In genomic region chr10:110352930-110353243, GRCh38 we compare ENCODE assay signal across 19 cellular contexts. TPM values are rescaled to one million over a fixed set of nuclear protein-coding genes. Genes with fewer than 3 reads are reported as not detected.
DNase-seq lines count a peak whose midpoint lies in the region; ATAC-seq, FAIRE-seq and TF ChIP-seq lines count a peak whose summit lies in the region.
"Had no signal": no experiment of that assay in that cellular context is flagged by ENCODE, and none has a peak within 500 bp of the region (broad histone marks: within the 10 kb centered on the region; RNA-seq: fewer than 3 reads in every experiment).

No MANE protein-coding gene starts in this region.

- H3K4me3 Mint-ChIP-seq in activated T-cell treated with anti-CD3 and anti-CD28 coated beads, Interleukin-2, amount 50 U/mL, for 72 hours = peak overlapping the region; percentile 92 to 94
- no peak overlapping the region for H3K4me3 Mint-ChIP-seq in activated T-cell treated with anti-CD3 and anti-CD28 coated beads, Interleukin-2, amount 50 U/mL, for 4 hours
- H3K4me3 Mint-ChIP-seq: stimulated activated memory B cell treated with anti-CD40 and anti-IgM and Interleukin-4, amounts not matched to agents 10 μg/mL and 1 μg/mL and 100 μg/mL, for 72 hours had no signal

- H3K79me2 ChIP-seq in PC-3 (ENCODE audit: low read length) = no peaks in the 10 kb centered on the region
- H3K79me2 ChIP-seq in H1 (ENCODE audit: control insufficient read depth in 1 of 2, insufficient read depth in 2 of 2, low read length in 2 of 2) = no peaks in the 10 kb centered on the region
- H3K79me2 ChIP-seq in smooth muscle cell (ENCODE audit: low read depth) = no peaks in the 10 kb centered on the region

- H3K27ac Mint-ChIP-seq in activated T-cell treated with anti-CD3 and anti-CD28 coated beads, Interleukin-2, amount 50 U/mL, for 72 hours = no peak overlapping the region

- H3K27me3 ChIP-seq in PC-3 (ENCODE audit: low read length) = no peaks in the 10 kb centered on the region
- no peaks in the 10 kb centered on the region; a peak in 1 of 7 replicates for H3K27me3 ChIP-seq in H1 (replicated peaks in 1 of 4; ENCODE audit: control insufficient read depth in 3 of 4, extremely low read depth in 1 of 4, insufficient read depth in 3 of 4, low read length in 3 of 4)
- peaks cover under 1% of the 10 kb centered on the region for H3K27me3 ChIP-seq in smooth muscle cell (ENCODE audit: low read depth)
- H3K27me3 ChIP-seq: SJCRH30, testis had no signal

- no peak for TF ChIP-seq RAD21 in H1 (IDR thresholded peaks at IDR 0.05 in 1 of 2, conservative IDR thresholded peaks at IDR 0.05 in 1 of 2; ENCODE audit: low read depth in 2 of 2, low read length in 2 of 2)

- TF ChIP-seq POLR2A in H1 (IDR thresholded peaks at IDR 0.05; ENCODE audit: control extremely low read depth in 1 of 2, low read depth in 2 of 2, low read length in 2 of 2) = no peak

- H3K9ac ChIP-seq in PC-3 (ENCODE audit: low read length) (peak overlapping the region; percentile 86), H1 (replicated peaks in 1 of 4; ENCODE audit: extremely low read depth in 1 of 4, low read depth in 3 of 4, low read length in 3 of 4) (no peak overlapping the region), smooth muscle cell (ENCODE audit: low read depth) (peak overlapping the region; percentile 61)

- TF ChIP-seq EP300 in H1 (IDR thresholded peaks at IDR 0.05; ENCODE audit: borderline replicate concordance in 1 of 2, low read depth in 2 of 2, low read length in 2 of 2) = no peak

- 80% methylated on average over 2 of the region's 2 CpGs; no CpG with 5 or more reads in 1 of the 2 experiments for WGBS in H1 (ENCODE audit: extremely low coverage in 1 of 2, insufficient coverage in 1 of 2, insufficient read length in 1 of 2, insufficient replicate concordance in 2 of 2, low coverage in 1 of 2, low lambda C conversion rate in 2 of 2, missing lambda C conversion rate in 1 of 2), 2 experiments
- 65% methylated on average over 2 of the region's 2 CpGs for WGBS in smooth muscle cell (ENCODE audit: low lambda C conversion rate)

- H3K27ac ChIP-seq in PC-3 (ENCODE audit: low read length) (peak overlapping the region; percentile 95), H1 (ENCODE audit: low read depth, low read length) (no peak overlapping the region), smooth muscle cell (ENCODE audit: low read depth) (peak overlapping the region; percentile 95)
- H3K27ac ChIP-seq: SJCRH30, testis had no signal

- POLR2A ChIA-PET in PC-3 (lab: Charles Lee; ENCODE audit: unreplicated experiment) = interaction anchor here (0.6 to 1.1 kb wide), 2 partner anchors 55 to 115 kb away, joined by 6 to 10 read pairs; no protein-coding TSS in a partner anchor
- POLR2A ChIA-PET in H1 (lab: Charles Lee; ENCODE audit: partially characterized antibody) = interaction anchor here (1.0 to 1.4 kb wide), 2 partner anchors 16 to 46 kb away, joined by 3 read pairs; no protein-coding TSS in a partner anchor

- no peak for DNase-seq in activated T-cell treated with anti-CD3 and anti-CD28 coated beads, Interleukin-2, amount 50 U/mL, for 72 hours
- no peak for DNase-seq in activated T-cell treated with anti-CD3 and anti-CD28 coated beads, Interleukin-2, amount 50 U/mL, for 4 hours
- DNase-seq in PC-3 (no peak), H1 (ENCODE audit: low read depth in 1 of 2, low spot score in 2 of 2) (no peak), smooth muscle cell (lab: John Stamatoyannopoulos, UW; ENCODE audit: unreplicated experiment) (no peak), NCI-H510A (lab: John Stamatoyannopoulos, UW) (no peak)
- DNase-seq: AML-193; COR-L47; effector CD8-positive, alpha-beta T cell; heart right ventricle; NCI-H1105; NCI-H2081 treated with DMSO at 0.1 percent for 48 hours; NCI-H524 treated with DMSO at 0.1 percent for 48 hours; SJCRH30; testis had no signal

- no TSS peak for BruUV-seq in PC-3 (replicated peaks; lab: Mats Ljungman, UMichigan)

- no peaks in the 10 kb centered on the region for H3K36me3 ChIP-seq in PC-3 (ENCODE audit: low read depth, low read length)
- H3K36me3 ChIP-seq in H1 (ENCODE audit: control insufficient read depth in 2 of 4, insufficient read depth in 4 of 4, low read length in 3 of 4) = no peaks in the 10 kb centered on the region
- no peaks in the 10 kb centered on the region for H3K36me3 ChIP-seq in smooth muscle cell (ENCODE audit: low read depth)
- H3K36me3 ChIP-seq: heart right ventricle, SJCRH30 had no signal

- no peak overlapping the region for H2BK5ac ChIP-seq in H1 (ENCODE audit: low read depth, low read length)

- no peak overlapping the region for H3K14ac ChIP-seq in H1 (ENCODE audit: insufficient read length)

- H3K9me3 Mint-ChIP-seq in activated T-cell treated with anti-CD3 and anti-CD28 coated beads, Interleukin-2, amount 50 U/mL, for 72 hours = no peaks in the 10 kb centered on the region
- no peaks in the 10 kb centered on the region for H3K9me3 Mint-ChIP-seq in activated T-cell treated with anti-CD3 and anti-CD28 coated beads, Interleukin-2, amount 50 U/mL, for 4 hours
- H3K9me3 Mint-ChIP-seq: stimulated activated memory B cell treated with anti-CD40 and anti-IgM and Interleukin-4, amounts not matched to agents 10 μg/mL and 1 μg/mL and 100 μg/mL, for 72 hours; T-helper 2 cell treated with Interferon-gamma antibody and Interleukin-4, amounts not matched to agents 5 μg/mL and 100 μg/mL, for 36 hours had no signal

- H2BK15ac ChIP-seq in H1 (ENCODE audit: low read length) = no peak overlapping the region

- H4K20me1 ChIP-seq in PC-3 (ENCODE audit: low read length) (no peaks in the 10 kb centered on the region), H1 (replicated peaks in 1 of 2; ENCODE audit: control insufficient read depth in 1 of 2, insufficient read depth in 2 of 2, low read length in 2 of 2) (no peaks in the 10 kb centered on the region), smooth muscle cell (ENCODE audit: low read depth) (no peaks in the 10 kb centered on the region)

- no peak overlapping the region for H2AK5ac ChIP-seq in H1 (ENCODE audit: low read depth, low read length)

- H4K8ac ChIP-seq in H1 (ENCODE audit: extremely low read depth, insufficient read depth, low read length) = peak overlapping the region; percentile 57; the same call in 1 of the 2 replicates

- no peaks in the 10 kb centered on the region for H3K9me2 ChIP-seq in PC-3 (replicated peaks; ENCODE audit: low read length)

- H3K23me2 ChIP-seq in H1 (ENCODE audit: low read depth, low read length) = no peaks in the 10 kb centered on the region

- peaks cover 75% of the 10 kb centered on the region for H3K4me1 Mint-ChIP-seq in activated T-cell treated with anti-CD3 and anti-CD28 coated beads, Interleukin-2, amount 50 U/mL, for 72 hours (ENCODE audit: low read depth)
- H3K4me1 Mint-ChIP-seq in activated T-cell treated with anti-CD3 and anti-CD28 coated beads, Interleukin-2, amount 50 U/mL, for 4 hours (ENCODE audit: low read depth) = peaks cover 47% of the 10 kb centered on the region

- H3K4me2 ChIP-seq in PC-3 (ENCODE audit: low read length) = peak overlapping the region; percentile 62
- H3K4me2 ChIP-seq in H1 (ENCODE audit: insufficient read depth in 1 of 2, low read depth in 2 of 2, low read length in 2 of 2) = peak overlapping the region; percentile 45 to 49; a peak in 1 of 4 replicates
- peak overlapping the region; percentile 84 for H3K4me2 ChIP-seq in smooth muscle cell

- CTCF ChIA-PET in PC-3 (lab: Charles Lee) (interaction anchor here (0.5 to 1.0 kb wide), 3 partner anchors 29 to 194 kb away, joined by 3 to 10 read pairs (median 3); no protein-coding TSS in a partner anchor), H1 (lab: Charles Lee; ENCODE audit: partially characterized antibody) (interaction anchor here (0.5 to 4.8 kb wide), 29 partner anchors 8 to 321 kb away, joined by 3 to 35 read pairs (median 11); no protein-coding TSS in a partner anchor)

- H3K4me3 ChIP-seq in PC-3 (ENCODE audit: low read length) (0 out of 2 replicates have a peak overlapping the region, but pooled peaks have one; percentile 24), H1 (ENCODE audit: extremely low read depth in 1 of 4, insufficient read depth in 2 of 4, low read depth in 3 of 4, low read length in 4 of 4) (no peak overlapping the region), smooth muscle cell (peak overlapping the region; percentile 20)
- H3K4me3 ChIP-seq: heart right ventricle, SJCRH30, testis had no signal

- TF ChIP-seq CTCF in PC-3 (conservative IDR thresholded peaks at IDR 0.05; ENCODE audit: low read depth, low read length) = no peak
- TF ChIP-seq CTCF in H1 (IDR thresholded peaks at IDR 0.05; ENCODE audit: control extremely low read depth in 1 of 3, insufficient read depth in 1 of 3, low read depth in 1 of 3, low read length in 3 of 3) = no peak
- TF ChIP-seq CTCF in smooth muscle cell (IDR thresholded peaks at IDR 0.05; ENCODE audit: borderline replicate concordance, insufficient read depth, poor library complexity, severe bottlenecking) = no peak

- H2BK12ac ChIP-seq in H1 (ENCODE audit: low read depth, low read length) = no peak overlapping the region

- no peak overlapping the region for H3K18ac ChIP-seq in H1 (ENCODE audit: extremely low read depth, low read length)

- H3K27me3 Mint-ChIP-seq in activated T-cell treated with anti-CD3 and anti-CD28 coated beads, Interleukin-2, amount 50 U/mL, for 72 hours (ENCODE audit: low read depth) = peaks cover under 1% of the 10 kb centered on the region
- no peaks in the 10 kb centered on the region for H3K27me3 Mint-ChIP-seq in activated T-cell treated with anti-CD3 and anti-CD28 coated beads, Interleukin-2, amount 50 U/mL, for 4 hours (ENCODE audit: low read depth)
- H3K27me3 Mint-ChIP-seq: stimulated activated memory B cell treated with anti-CD40 and anti-IgM and Interleukin-4, amounts not matched to agents 10 μg/mL and 1 μg/mL and 100 μg/mL, for 72 hours had no signal

- no peak overlapping the region for H2BK120ac ChIP-seq in H1 (replicated peaks; ENCODE audit: low read depth, low read length)

- no peaks in the 10 kb centered on the region for H3F3A ChIP-seq in PC-3 (ENCODE audit: low read length, unreplicated experiment)
- H3F3A ChIP-seq in smooth muscle cell (ENCODE audit: low read depth) = peaks cover 9% of the 10 kb centered on the region

- intact Hi-C loops in PC-3 (cut with micrococcal nuclease) = loop anchor here (1.0 to 2.0 kb wide), 3 partner anchors 42 to 143 kb away; no protein-coding TSS in a partner anchor

- no peak overlapping the region for H3K23ac ChIP-seq in H1 (ENCODE audit: insufficient read length)

- no peak overlapping the region for H3K56ac ChIP-seq in H1 (replicated peaks; ENCODE audit: insufficient read length, low read depth, low read length)

- no peaks in the 10 kb centered on the region for H3K79me1 ChIP-seq in H1 (ENCODE audit: low read depth, low read length)

- no peak overlapping the region for H4K5ac ChIP-seq in H1 (ENCODE audit: insufficient read length, low read depth, low read length)

- H2BK20ac ChIP-seq in H1 (ENCODE audit: low read length) = no peak overlapping the region

- peaks cover 0 to 2% of the 10 kb centered on the region in 2 donors for H3K36me3 Mint-ChIP-seq in activated T-cell treated with anti-CD3 and anti-CD28 coated beads, Interleukin-2, amount 50 U/mL, for 72 hours (ENCODE audit: insufficient read depth in 2 of 2)
- H3K36me3 Mint-ChIP-seq in activated T-cell treated with anti-CD3 and anti-CD28 coated beads, Interleukin-2, amount 50 U/mL, for 4 hours (ENCODE audit: insufficient read depth) = no peaks in the 10 kb centered on the region
- H3K36me3 Mint-ChIP-seq: stimulated activated memory B cell treated with anti-CD40 and anti-IgM and Interleukin-4, amounts not matched to agents 10 μg/mL and 1 μg/mL and 100 μg/mL, for 72 hours had no signal

- H3K4me1 ChIP-seq in PC-3 (ENCODE audit: insufficient read depth, low read length) (peaks cover 45% of the 10 kb centered on the region), H1 (replicated peaks in 1 of 4; ENCODE audit: control insufficient read depth in 3 of 4, insufficient read depth in 4 of 4, low read length in 3 of 4) (peaks cover 3 to 12% (median 7%) of the 10 kb centered on the region in 4 experiments; a peak in 6 of 7 replicates), smooth muscle cell (ENCODE audit: low read depth) (peaks cover 10% of the 10 kb centered on the region)
- H3K4me1 ChIP-seq: SJCRH30, testis had no signal

- no peak overlapping the region for H4K91ac ChIP-seq in H1 (replicated peaks; ENCODE audit: insufficient read length, low read length)

- no peak for ATAC-seq in activated T-cell treated with anti-CD3 and anti-CD28 coated beads, Interleukin-2, amount 50 U/mL, for 72 hours (replicated peaks in 1 of 2)
- ATAC-seq in activated T-cell treated with anti-CD3 and anti-CD28 coated beads, Interleukin-2, amount 50 U/mL, for 4 hours = no peak
- no peak; the same call in 1 of the 2 replicates for ATAC-seq in PC-3
- ATAC-seq in GM18520 (IDR thresholded peaks at IDR 0.05; ENCODE audit: unreplicated experiment) = no peak
- no peak for ATAC-seq in HG03280 (IDR thresholded peaks at IDR 0.05; ENCODE audit: unreplicated experiment)
- ATAC-seq: stimulated activated memory B cell treated with anti-CD40 and anti-IgM and Interleukin-4, amounts not matched to agents 10 μg/mL and 1 μg/mL and 100 μg/mL, for 72 hours had no signal

- no peak overlapping the region for H3K4ac ChIP-seq in H1 (replicated peaks; ENCODE audit: insufficient read length, low read depth, low read length)

- H2AFZ ChIP-seq in PC-3 (ENCODE audit: low read length) = no peak overlapping the region
- no peak overlapping the region for H2AFZ ChIP-seq in H1 (ENCODE audit: low read length)
- H2AFZ ChIP-seq in smooth muscle cell (ENCODE audit: low read depth) = no peak overlapping the region

- no peak for FAIRE-seq in H1 (lab: Jason Lieb, UNC)

- H3K9me3 ChIP-seq in PC-3 (ENCODE audit: low read length) = no peaks in the 10 kb centered on the region
- no peaks in the 10 kb centered on the region for H3K9me3 ChIP-seq in H1 (ENCODE audit: insufficient read depth in 2 of 2, low read depth in 1 of 2, low read length in 1 of 2)
- no peaks in the 10 kb centered on the region for H3K9me3 ChIP-seq in smooth muscle cell (replicated peaks; ENCODE audit: low read depth)
- H3K9me3 ChIP-seq: heart right ventricle, SJCRH30, testis had no signal

RNA-seq across cellular contexts. Expression of gene SMNDC1, which starts 48.2 kb away (rescaled TPM):
- 10 to 100 TPM; 49.2 to 54.6 TPM for total RNA-seq in activated T-cell treated with anti-CD3 and anti-CD28 coated beads, Interleukin-2, amount 50 U/mL, for 72 hours
- total RNA-seq in activated T-cell treated with anti-CD3 and anti-CD28 coated beads, Interleukin-2, amount 50 U/mL, for 4 hours = 10 to 100 TPM; 54.7 to 56.6 (median 55.4) TPM
- total RNA-seq in PC-3 (2014; rRNA removed) = 16.3 and 18.4 TPM in 2 replicates
- total RNA-seq in H1 (2021; fragmentation: NEBNext Ultra II Directional; extraction: Animal tissue kit (Norgen Biotek cat#: 25700)) = 48.6 and 53.5 TPM in 2 replicates
- 4.3 and 8.1 TPM in 2 replicates for polyA plus RNA-seq in H1 (2011; rRNA removed)
- polyA plus RNA-seq in H1 (2011; cell fraction: cytosol; rRNA removed) = 12.4 TPM
- 4.8 TPM for polyA plus RNA-seq in H1 (2011; cell fraction: nucleus; rRNA removed)
- polyA plus RNA-seq in H1 (2012, experiment 1 of 2) = 27.9 to 44.3 TPM (median 32.5 TPM) in 4 replicates
- polyA plus RNA-seq in H1 (2012, experiment 2 of 2) = 7.6 TPM
- 37.6 TPM for polyA plus RNA-seq in H1 (2013, experiment 1 of 2)
- polyA plus RNA-seq in H1 (2013, experiment 2 of 2) = 34.3 TPM
- polyA minus RNA-seq in H1 (2011; rRNA and poly(A)+ RNA removed) = 5.2 and 8.7 TPM in 2 replicates
- 11.7 TPM for polyA minus RNA-seq in H1 (2011; cell fraction: cytosol; rRNA and poly(A)+ RNA removed)
- polyA minus RNA-seq in H1 (2011; cell fraction: nucleus; rRNA and poly(A)+ RNA removed) = 24.3 TPM
- 17.7 and 25.6 TPM in 2 replicates for total RNA-seq in smooth muscle cell
- 19.0 and 22.2 TPM in 2 replicates for polyA plus RNA-seq in smooth muscle cell

Comparison
In these comparisons a context has a peak if more than half of its experiments do, and no peak if none do; other contexts are left out.
1. H3K4me3 ChIP-seq: peak in PC-3 (single experiment) and smooth muscle cell (single experiment); none in H1 (0 of 4).
2. H3K9ac ChIP-seq: peak in PC-3 (single experiment) and smooth muscle cell (single experiment); none in H1 (0 of 4).
3. Peak in every context shown above with its lines, with median percentiles within 50 percentile points of each other: H3K4me2 ChIP-seq.